In the genomic region with DNA sequence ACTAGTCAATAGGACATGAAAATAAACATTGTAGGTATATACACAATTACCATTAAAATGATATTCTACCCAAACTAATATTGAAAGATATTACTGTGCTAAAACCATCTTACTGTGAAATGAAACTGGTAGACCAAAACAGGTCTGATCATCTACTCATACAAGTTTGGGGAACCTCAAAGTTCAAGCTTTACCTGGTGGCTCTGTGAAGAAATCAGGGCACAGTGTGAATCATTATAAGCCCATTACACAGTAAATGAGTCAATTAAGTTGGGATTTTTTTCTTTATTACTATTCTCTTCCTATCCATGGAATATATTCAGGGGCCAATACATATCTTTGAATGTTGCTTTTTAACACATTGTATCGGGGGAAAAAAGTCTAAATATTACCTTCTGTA, we compare ENCODE assay signal across 17 cellular contexts. TPM values are rescaled to one million over a fixed set of nuclear protein-coding genes. Genes with fewer than 3 reads are reported as not detected.
DNase-seq lines count a peak whose midpoint lies in the region; ATAC-seq and TF ChIP-seq lines count a peak whose summit lies in the region.
"Had no signal": no experiment of that assay in that cellular context is flagged by ENCODE, and none has a peak within 500 bp of the region (broad histone marks: within the 10 kb centered on the region; RNA-seq: fewer than 3 reads in every experiment).

No MANE protein-coding gene starts in this region.

- H3K4me3 Mint-ChIP-seq in natural killer cell (no peak overlapping the region), mesothelial cell of epicardium (no peak overlapping the region), T-cell (no peak overlapping the region)
- no peak overlapping the region for H3K4me3 Mint-ChIP-seq in natural killer cell treated with Interleukin-12 subunit alpha and Interleukin-12 subunit beta and Interleukin-15 and Interleukin-18, amount 100 ng/mL, for 72 hours
- H3K4me3 Mint-ChIP-seq: B cell; CD4-positive, alpha-beta T cell; CD8-positive, alpha-beta T cell had no signal

- H3K4me3 ChIP-seq in epithelial cell of esophagus (ENCODE audit: low read length) = no peak overlapping the region
- H3K4me3 ChIP-seq: A549; BLaER1 treated with 17β-estradiol and CSF1 and Interleukin-3, amounts not matched to agents 10 nM and 100 nM had no signal

- no peaks in the 10 kb centered on the region for H3K27me3 Mint-ChIP-seq in natural killer cell (ENCODE audit: low read depth in 2 of 2)
- no peaks in the 10 kb centered on the region for H3K27me3 Mint-ChIP-seq in natural killer cell treated with Interleukin-12 subunit alpha and Interleukin-12 subunit beta and Interleukin-15 and Interleukin-18, amount 100 ng/mL, for 72 hours
- no peaks in the 10 kb centered on the region for H3K27me3 Mint-ChIP-seq in mesothelial cell of epicardium (ENCODE audit: low read depth)
- no peaks in the 10 kb centered on the region for H3K27me3 Mint-ChIP-seq in T-cell
- H3K27me3 Mint-ChIP-seq: B cell; CD4-positive, alpha-beta T cell had no signal

- intact Hi-C loops in natural killer cell (cut with micrococcal nuclease) = no loop called here

- ATAC-seq in activated CD4-positive, CD25-positive, alpha-beta regulatory T cell treated with anti-CD3 and anti-CD28 coated beads, Interleukin-2, amount 50 U/mL, for 24 hours = peak; percentile 13 to 51
- ATAC-seq in natural killer cell (no peak), T-cell (replicated peaks in 1 of 4) (no peak)
- ATAC-seq in natural killer cell treated with Interleukin-12 subunit alpha and Interleukin-12 subunit beta and Interleukin-15 and Interleukin-18, amount 100 ng/mL, for 72 hours = no peak
- ATAC-seq: A549; CD8-positive, alpha-beta T cell had no signal

- POLR2A ChIA-PET in T-cell (lab: Charles Lee) = no interaction called here

- DNase-seq in activated CD4-positive, CD25-positive, alpha-beta regulatory T cell (lab: John Stamatoyannopoulos, UW) = no peak
- DNase-seq in natural killer cell = no peak
- DNase-seq in natural killer cell treated with Interleukin-12 subunit alpha and Interleukin-12 subunit beta and Interleukin-15 and Interleukin-18, amount 100 ng/mL, for 72 hours (ENCODE audit: low spot score) = no peak
- DNase-seq in epithelial cell of esophagus (ENCODE audit: low read depth) = peak; percentile 19
- no peak for DNase-seq in mesothelial cell of epicardium (ENCODE audit: low spot score in 2 of 2, unreplicated experiment in 2 of 2)
- no peak for DNase-seq in T-cell
- DNase-seq: AML-193; Caco-2; Calu3; CD4-positive, alpha-beta T cell; CD8-positive, alpha-beta T cell; DMS79 treated with DMSO at 0.1 percent for 48 hours; GF-D8 had no signal

- H3K36me3 Mint-ChIP-seq in natural killer cell (no peaks in the 10 kb centered on the region), mesothelial cell of epicardium (peaks cover 24% of the 10 kb centered on the region), T-cell (peaks cover 32% of the 10 kb centered on the region)
- H3K36me3 Mint-ChIP-seq in natural killer cell treated with Interleukin-12 subunit alpha and Interleukin-12 subunit beta and Interleukin-15 and Interleukin-18, amount 100 ng/mL, for 72 hours = peaks cover 10% of the 10 kb centered on the region

- H3K4me1 Mint-ChIP-seq in natural killer cell (peaks cover 20 to 42% of the 10 kb centered on the region in 2 donors), mesothelial cell of epicardium (peaks cover 3% of the 10 kb centered on the region), T-cell (peaks cover 0 to 12% (median 0%) of the 10 kb centered on the region in 3 donors)
- H3K4me1 Mint-ChIP-seq in natural killer cell treated with Interleukin-12 subunit alpha and Interleukin-12 subunit beta and Interleukin-15 and Interleukin-18, amount 100 ng/mL, for 72 hours (ENCODE audit: low read depth in 2 of 2) = peaks cover 5 to 7% of the 10 kb centered on the region in 2 donors
- H3K4me1 Mint-ChIP-seq: B cell had no signal

- H3K27ac Mint-ChIP-seq in natural killer cell (peak overlapping the region; percentile 32 to 59), mesothelial cell of epicardium (no peak overlapping the region), T-cell (no peak overlapping the region)
- H3K27ac Mint-ChIP-seq in natural killer cell treated with Interleukin-12 subunit alpha and Interleukin-12 subunit beta and Interleukin-15 and Interleukin-18, amount 100 ng/mL, for 72 hours = no peak overlapping the region
- H3K27ac Mint-ChIP-seq: B cell; CD4-positive, alpha-beta T cell; CD8-positive, alpha-beta T cell had no signal

- CTCF ChIA-PET in T-cell (lab: Charles Lee) = no interaction called here

- no peaks in the 10 kb centered on the region for H3K9me3 Mint-ChIP-seq in natural killer cell
- H3K9me3 Mint-ChIP-seq in natural killer cell treated with Interleukin-12 subunit alpha and Interleukin-12 subunit beta and Interleukin-15 and Interleukin-18, amount 100 ng/mL, for 72 hours = no peaks in the 10 kb centered on the region
- no peaks in the 10 kb centered on the region for H3K9me3 Mint-ChIP-seq in mesothelial cell of epicardium
- H3K9me3 Mint-ChIP-seq in T-cell = no peaks in the 10 kb centered on the region
- H3K9me3 Mint-ChIP-seq: CD4-positive, alpha-beta T cell; CD8-positive, alpha-beta T cell had no signal

- TF ChIP-seq CTCF in natural killer cell (IDR thresholded peaks at IDR 0.05) = no peak
- TF ChIP-seq CTCF in epithelial cell of esophagus (IDR thresholded peaks at IDR 0.05; ENCODE audit: insufficient read depth, low read depth, low read length, missing control alignments) = no peak
- TF ChIP-seq CTCF in mesothelial cell of epicardium (IDR thresholded peaks at IDR 0.05; ENCODE audit: unreplicated experiment) = no peak

RNA-seq across cellular contexts. Expression of a gene that starts 57.1 kb away (rescaled TPM):
- total RNA-seq in natural killer cell (100 to 1,000 TPM; 274 to 355 (median 292) TPM), mesothelial cell of epicardium (84.1 to 86.6 TPM (median 85.6 TPM) in 3 replicates), T-cell (100 to 1,000 TPM in 2 of 5 donors, 10 to 100 TPM in 3; 76.0 to 115 (median 91.6) TPM)
- 100 to 1,000 TPM; 106 to 110 TPM for total RNA-seq in natural killer cell treated with Interleukin-12 subunit alpha and Interleukin-12 subunit beta and Interleukin-15 and Interleukin-18, amount 100 ng/mL, for 72 hours

Comparison
In these comparisons a context has a peak if more than half of its experiments do, and no peak if none do; other contexts are left out.
1. H3K27ac Mint-ChIP-seq: peak in natural killer cell (2 of 2); none in natural killer cell treated with Interleukin-12 subunit alpha and Interleukin-12 subunit beta and Interleukin-15 and Interleukin-18, amount 100 ng/mL, for 72 hours (0 of 2), mesothelial cell of epicardium (single experiment) and T-cell (0 of 2).
2. ATAC-seq: peak in activated CD4-positive, CD25-positive, alpha-beta regulatory T cell treated with anti-CD3 and anti-CD28 coated beads, Interleukin-2, amount 50 U/mL, for 24 hours (2 of 2); none in natural killer cell (0 of 3), natural killer cell treated with Interleukin-12 subunit alpha and Interleukin-12 subunit beta and Interleukin-15 and Interleukin-18, amount 100 ng/mL, for 72 hours (0 of 2) and T-cell (0 of 4).